In the genomic region with DNA sequence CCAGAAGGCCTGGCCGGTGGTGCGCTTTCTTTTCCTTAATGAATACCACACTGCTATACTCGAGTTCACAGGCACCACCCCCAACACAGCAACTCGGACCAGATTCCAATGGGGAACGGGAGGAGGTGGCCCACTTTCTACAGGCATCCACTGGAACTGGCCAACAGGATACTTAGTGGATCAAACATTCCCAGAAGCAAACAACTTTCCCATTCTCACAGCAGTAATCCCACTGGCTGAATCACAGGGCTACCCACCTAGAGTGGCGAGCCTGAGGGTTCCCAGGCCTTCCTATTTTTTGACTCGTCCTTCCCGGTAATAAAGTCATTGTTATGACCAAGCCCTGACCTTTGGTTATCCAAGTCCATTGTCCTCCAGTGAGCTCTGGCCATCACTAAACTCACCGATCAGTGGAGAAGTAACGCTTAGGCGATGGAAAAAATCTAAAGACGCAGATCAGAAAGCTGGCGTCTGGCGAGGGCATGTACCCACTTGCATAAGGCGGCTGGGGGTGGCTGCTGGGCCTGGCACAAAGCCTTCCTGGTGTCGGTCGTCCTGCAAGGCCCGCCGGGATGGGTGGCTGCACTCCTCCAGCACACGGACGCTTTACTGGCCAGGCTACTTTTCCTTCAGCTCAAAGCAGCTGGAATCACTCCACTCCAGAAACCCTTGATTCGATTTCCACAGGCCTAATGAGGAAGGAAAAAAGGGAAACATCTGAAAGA, we compare ENCODE assay signal across 8 cellular contexts. TPM values are rescaled to one million over a fixed set of nuclear protein-coding genes. Genes with fewer than 3 reads are reported as not detected.
DNase-seq lines count a peak whose midpoint lies in the region; ATAC-seq and TF ChIP-seq lines count a peak whose summit lies in the region.

No MANE protein-coding gene starts in this region.

- H3K36me3 ChIP-seq in GM23248 (ENCODE audit: low read depth) (peaks cover 17% of the 10 kb centered on the region), heart right ventricle (peaks cover 0 to 49% (median 14%) of the 10 kb centered on the region in 9 donors)

- CTCF ChIA-PET in activated CD8-positive, alpha-beta T cell treated with anti-CD3 and anti-CD28 coated beads, Interleukin-2, amount 10 ng/mL, durations not matched to agents 7 days and 5 days (lab: Charles Lee) = interaction anchor here (1.1 to 1.8 kb wide), 2 partner anchors 53 to 72 kb away, joined by 3 to 5 read pairs; partner anchors contain the start of gene ARL6IP5
- CTCF ChIA-PET in HEK293T (lab: Yijun Ruan, JAX) = interaction anchor here (0.7 kb wide), 1 partner anchor 8 kb away, joined by 3 read pairs; no protein-coding TSS in a partner anchor

- peak overlapping the region; percentile 93 for H3K4me2 ChIP-seq in GM23248 (ENCODE audit: unreplicated experiment)

- H3K27ac ChIP-seq in GM23248 = peak overlapping the region; percentile 95
- peak overlapping the region; percentile 92 to 100 (median 99) for H3K27ac ChIP-seq in heart right ventricle

- H3K27me3 ChIP-seq in GM23248 (replicated peaks; ENCODE audit: insufficient read depth) (no peaks in the 10 kb centered on the region), heart right ventricle (no peaks in the 10 kb centered on the region)

- H3K4me1 ChIP-seq in GM23248 (ENCODE audit: insufficient read depth) = peaks cover 52% of the 10 kb centered on the region
- peaks cover 0 to 56% (median 44%) of the 10 kb centered on the region in 9 donors for H3K4me1 ChIP-seq in heart right ventricle

- DNase-seq in GM23248 = peak; percentile 81
- no peak for DNase-seq in activated CD8-positive, alpha-beta T cell treated with anti-CD3 and anti-CD28 coated beads, Interleukin-2, amount 10 ng/mL, durations not matched to agents 7 days and 5 days
- peak; percentile 35 to 38 for DNase-seq in heart right ventricle
- no peak for DNase-seq in retinal pigment epithelial cell (ENCODE audit: low read depth)
- no peak for DNase-seq in OCI-M1 (lab: John Stamatoyannopoulos, UW)
- no peak for DNase-seq in HEK293T (ENCODE audit: extremely low spot score)
- DNase-seq in stimulated activated CD4-positive, alpha-beta T cell treated with anti-CD3 and anti-CD28 coated beads, Interleukin-12 subunit alpha, Interleukin-12 subunit beta, amount 100 ng/mL, for 4 hours = no peak

- peaks cover 5% of the 10 kb centered on the region for H3K9me3 Mint-ChIP-seq in activated CD8-positive, alpha-beta T cell treated with anti-CD3 and anti-CD28 coated beads, Interleukin-2, amount 10 ng/mL, durations not matched to agents 7 days and 5 days (ENCODE audit: insufficient read depth)

- H3K27me3 Mint-ChIP-seq in activated CD8-positive, alpha-beta T cell treated with anti-CD3 and anti-CD28 coated beads, Interleukin-2, amount 10 ng/mL, durations not matched to agents 7 days and 5 days (ENCODE audit: low read depth) = no peaks in the 10 kb centered on the region

- no peaks in the 10 kb centered on the region for H3K9me2 ChIP-seq in GM23248 (ENCODE audit: insufficient read depth)

- in situ Hi-C loops in GM23248 (cut with MboI) = no loop called here

- peak overlapping the region; percentile 72 for H3K4me3 Mint-ChIP-seq in activated CD8-positive, alpha-beta T cell treated with anti-CD3 and anti-CD28 coated beads, Interleukin-2, amount 10 ng/mL, durations not matched to agents 7 days and 5 days

- peak overlapping the region; percentile 95 for H3K9ac ChIP-seq in GM23248

- intact Hi-C loops in heart right ventricle (cut with DNase I) = loop anchor here in 2 of 10 donors (5.0 kb wide), 1 partner anchor 40 kb away; the partner anchor contains the start of gene TMF1 (in 2 of the 2)

- 8 to 9% methylated on average over 22 of the region's 22 CpGs for WGBS in GM23248 (ENCODE audit: low coverage in 1 of 2, low lambda C conversion rate in 2 of 2, missing lambda C conversion rate in 2 of 2), 2 experiments
- WGBS in heart right ventricle, 2 donors = 56 to 62% methylated on average over 22 of the region's 22 CpGs

- H3K79me2 ChIP-seq in GM23248 (ENCODE audit: insufficient read depth) = peaks cover 59% of the 10 kb centered on the region

- peaks cover 61% of the 10 kb centered on the region for H3F3A ChIP-seq in GM23248 (ENCODE audit: insufficient read depth)

- H4K20me1 ChIP-seq in GM23248 (ENCODE audit: insufficient read depth) = no peaks in the 10 kb centered on the region

- H3K4me1 Mint-ChIP-seq in activated CD8-positive, alpha-beta T cell treated with anti-CD3 and anti-CD28 coated beads, Interleukin-2, amount 10 ng/mL, durations not matched to agents 7 days and 5 days (ENCODE audit: low read depth) = peaks cover 23% of the 10 kb centered on the region

- H3K9me3 ChIP-seq in GM23248 (ENCODE audit: low read depth) (no peaks in the 10 kb centered on the region), heart right ventricle (no peaks in the 10 kb centered on the region)

- TF ChIP-seq CTCF in heart right ventricle (IDR thresholded peaks at IDR 0.05) (no peak), retinal pigment epithelial cell (conservative IDR thresholded peaks at IDR 0.05; ENCODE audit: low read depth, low read length) (no peak)

- peak overlapping the region; percentile 81 for H3K4me3 ChIP-seq in GM23248
- H3K4me3 ChIP-seq in heart right ventricle = peak overlapping the region; percentile 65 to 96 (median 83)
- H3K4me3 ChIP-seq in retinal pigment epithelial cell (ENCODE audit: low read length) = peak overlapping the region; percentile 72

- H3K27ac Mint-ChIP-seq in activated CD8-positive, alpha-beta T cell treated with anti-CD3 and anti-CD28 coated beads, Interleukin-2, amount 10 ng/mL, durations not matched to agents 7 days and 5 days = peak overlapping the region; percentile 84

- peaks cover 28% of the 10 kb centered on the region for H3K36me3 Mint-ChIP-seq in activated CD8-positive, alpha-beta T cell treated with anti-CD3 and anti-CD28 coated beads, Interleukin-2, amount 10 ng/mL, durations not matched to agents 7 days and 5 days (ENCODE audit: low read depth)

- ATAC-seq in activated CD8-positive, alpha-beta T cell treated with anti-CD3 and anti-CD28 coated beads, Interleukin-2, amount 10 ng/mL, durations not matched to agents 7 days and 5 days = no peak
- ATAC-seq in heart right ventricle (peak in 4 of 8 donors; percentile 15 to 48 (median 26)), GM19397 (IDR thresholded peaks at IDR 0.05; ENCODE audit: unreplicated experiment) (no peak)

- POLR2A ChIA-PET in activated CD8-positive, alpha-beta T cell treated with anti-CD3 and anti-CD28 coated beads, Interleukin-2, amount 10 ng/mL, durations not matched to agents 7 days and 5 days (lab: Charles Lee) = interaction anchor here (0.9 kb wide), 1 partner anchor 80 kb away, joined by 3 read pairs; no protein-coding TSS in a partner anchor
- POLR2A ChIA-PET in HEK293T (lab: Yijun Ruan, JAX) = interaction anchor here (1.2 to 1.8 kb wide), 3 partner anchors 32 to 40 kb away, joined by 4 to 6 read pairs (median 4); partner anchors contain the start of gene TMF1

- peak overlapping the region; percentile 73 for H2AFZ ChIP-seq in GM23248

TF ChIP-seq in HEK293T, 16 proteins besides CTCF, POLR2A, EP300 and RAD21:
- TF ChIP-seq FOXM1 (IDR thresholded peaks at IDR 0.05; ENCODE audit: borderline replicate concordance) = no peak
- no peak for TF ChIP-seq HDGF (IDR thresholded peaks at IDR 0.05; ENCODE audit: borderline replicate concordance)
- TF ChIP-seq FOXA1 (IDR thresholded peaks at IDR 0.05) = no peak
- TF ChIP-seq BHLHE40 (IDR thresholded peaks at IDR 0.05; ENCODE audit: borderline replicate concordance) = no peak
- TF ChIP-seq L3MBTL2 (conservative IDR thresholded peaks at IDR 0.05) = no peak
- no peak for TF ChIP-seq ARNT (IDR thresholded peaks at IDR 0.05)
- TF ChIP-seq LEF1 (IDR thresholded peaks at IDR 0.05; ENCODE audit: borderline replicate concordance) = no peak
- no peak for TF ChIP-seq FOXK2 (IDR thresholded peaks at IDR 0.05)
- TF ChIP-seq ZNF384 (IDR thresholded peaks at IDR 0.05) = no peak
- TF ChIP-seq ELF4 (IDR thresholded peaks at IDR 0.05) = no peak
- no peak for TF ChIP-seq NFRKB (IDR thresholded peaks at IDR 0.05)
- no peak for TF ChIP-seq TARDBP (IDR thresholded peaks at IDR 0.05)
- TF ChIP-seq, protein P1, sequence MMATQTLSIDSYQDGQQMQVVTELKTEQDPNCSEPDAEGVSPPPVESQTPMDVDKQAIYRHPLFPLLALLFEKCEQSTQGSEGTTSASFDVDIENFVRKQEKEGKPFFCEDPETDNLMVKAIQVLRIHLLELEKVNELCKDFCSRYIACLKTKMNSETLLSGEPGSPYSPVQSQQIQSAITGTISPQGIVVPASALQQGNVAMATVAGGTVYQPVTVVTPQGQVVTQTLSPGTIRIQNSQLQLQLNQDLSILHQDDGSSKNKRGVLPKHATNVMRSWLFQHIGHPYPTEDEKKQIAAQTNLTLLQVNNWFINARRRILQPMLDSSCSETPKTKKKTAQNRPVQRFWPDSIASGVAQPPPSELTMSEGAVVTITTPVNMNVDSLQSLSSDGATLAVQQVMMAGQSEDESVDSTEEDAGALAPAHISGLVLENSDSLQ (IDR thresholded peaks at IDR 0.05) = no peak
- TF ChIP-seq SUZ12 (IDR thresholded peaks at IDR 0.05) = no peak
- no peak for TF ChIP-seq SP1 (IDR thresholded peaks at IDR 0.05)
TF ChIP-seq in HEK293T: peak in this region for 0.

RNA-seq across cellular contexts. Expression of gene EOGT, which starts 1.2 kb away (rescaled TPM):
- total RNA-seq in GM23248 (2014; rRNA removed; shearing (Covaris generic)) = 42.4 and 47.7 TPM in 2 replicates
- polyA plus RNA-seq in GM23248 (2016; fragmentation: Nextera tagmentation; extraction: Ambion mirVana) (29.3 and 31.6 TPM in 2 replicates), heart right ventricle (10 to 100 TPM in 1 of 2 donors, 1 to 10 TPM in 1; 8.8 to 66.5 TPM)
- 10 to 100 TPM in 1 of 2 experiments, 1 to 10 TPM in 1; 9.4 to 13.6 TPM for total RNA-seq in activated CD8-positive, alpha-beta T cell treated with anti-CD3 and anti-CD28 coated beads, Interleukin-2, amount 10 ng/mL, durations not matched to agents 7 days and 5 days
- total RNA-seq in heart right ventricle = 10 to 100 TPM; 27.1 to 48.3 (median 39.8) TPM

RNA-seq across cellular contexts. Expression of gene TMF1, which starts 39.9 kb away (rescaled TPM):
- 27.0 and 35.2 TPM in 2 replicates for total RNA-seq in GM23248 (2014; rRNA removed; shearing (Covaris generic))
- polyA plus RNA-seq in GM23248 (2016; fragmentation: Nextera tagmentation; extraction: Ambion mirVana) (36.9 and 41.4 TPM in 2 replicates), heart right ventricle (1 to 10 TPM; 6.0 to 6.7 TPM)
- 10 to 100 TPM; 47.5 to 49.3 TPM for total RNA-seq in activated CD8-positive, alpha-beta T cell treated with anti-CD3 and anti-CD28 coated beads, Interleukin-2, amount 10 ng/mL, durations not matched to agents 7 days and 5 days
- total RNA-seq in heart right ventricle = 10 to 100 TPM; 14.8 to 23.2 (median 21.1) TPM

Comparison
In these comparisons a context has a peak if more than half of its experiments do, and no peak if none do; other contexts are left out.
1. DNase-seq: peak in GM23248 (single experiment) and heart right ventricle (2 of 2); none in activated CD8-positive, alpha-beta T cell treated with anti-CD3 and anti-CD28 coated beads, Interleukin-2, amount 10 ng/mL, durations not matched to agents 7 days and 5 days (single experiment), retinal pigment epithelial cell (single experiment), OCI-M1 (single experiment), HEK293T (single experiment) and stimulated activated CD4-positive, alpha-beta T cell treated with anti-CD3 and anti-CD28 coated beads, Interleukin-12 subunit alpha, Interleukin-12 subunit beta, amount 100 ng/mL, for 4 hours (single experiment).
2. Peak in every context shown above with its lines, with median percentiles within 50 percentile points of each other: H3K4me3 ChIP-seq.